In the genomic region with DNA sequence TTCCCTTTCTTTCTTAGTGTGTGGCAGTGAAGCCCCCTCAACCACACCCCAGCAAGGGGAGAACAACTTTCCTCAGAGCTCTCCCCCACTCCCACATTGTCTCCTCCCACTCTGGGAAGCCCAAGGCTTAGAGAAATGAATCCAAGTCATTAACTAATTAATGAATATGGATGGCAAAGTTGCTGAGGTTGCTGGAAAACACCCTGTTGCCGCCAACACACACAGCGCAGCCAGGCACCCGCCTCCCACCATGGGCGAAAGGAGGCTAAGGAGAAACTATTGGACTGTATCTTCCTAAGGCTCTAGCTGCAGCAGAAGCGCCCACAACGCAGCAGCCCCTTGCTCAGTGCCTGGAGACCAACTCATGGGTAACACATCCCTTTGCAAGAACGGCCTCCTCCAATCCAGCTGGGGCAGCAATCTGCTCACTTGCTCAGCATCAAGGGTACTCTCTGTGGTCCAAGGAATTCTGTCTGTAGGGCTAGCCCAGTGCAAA, we compare ENCODE assay signal across 8 cellular contexts. TPM values are rescaled to one million over a fixed set of nuclear protein-coding genes. Genes with fewer than 3 reads are reported as not detected.
DNase-seq lines count a peak whose midpoint lies in the region; ATAC-seq and TF ChIP-seq lines count a peak whose summit lies in the region.

No MANE protein-coding gene starts in this region.

- H3K27ac Mint-ChIP-seq in HFFc6 = no peak overlapping the region
- H3K27ac Mint-ChIP-seq in activated naive CD4-positive, alpha-beta T cell treated with anti-CD3 and anti-CD28 coated beads, Interleukin-2, amount 10 ng/mL, durations not matched to agents 7 days and 5 days = peak overlapping the region; percentile 95

- H3K27me3 Mint-ChIP-seq in HFFc6 (ENCODE audit: insufficient read depth) = peaks cover 7% of the 10 kb centered on the region; the same call in 1 of the 2 replicates
- H3K27me3 Mint-ChIP-seq in activated naive CD4-positive, alpha-beta T cell treated with anti-CD3 and anti-CD28 coated beads, Interleukin-2, amount 10 ng/mL, durations not matched to agents 7 days and 5 days = peaks cover 5% of the 10 kb centered on the region

- no peaks in the 10 kb centered on the region for H3K36me3 Mint-ChIP-seq in HFFc6 (ENCODE audit: low read depth)
- H3K36me3 Mint-ChIP-seq in activated naive CD4-positive, alpha-beta T cell treated with anti-CD3 and anti-CD28 coated beads, Interleukin-2, amount 10 ng/mL, durations not matched to agents 7 days and 5 days = peaks cover 3% of the 10 kb centered on the region

- no peaks in the 10 kb centered on the region for H3K79me2 ChIP-seq in DND-41 (ENCODE audit: insufficient read depth, low read length)

- H3K4me3 ChIP-seq in DND-41 (ENCODE audit: low read depth in 1 of 2, low read length in 2 of 2) (peak overlapping the region in 1 of 2 experiments; percentile 54; a peak in 2 of 4 replicates), mucosa of descending colon (no peak overlapping the region)

- H3K9me3 ChIP-seq in DND-41 (ENCODE audit: insufficient read depth, low read length, severe bottlenecking) (no peaks in the 10 kb centered on the region), mucosa of descending colon (no peaks in the 10 kb centered on the region)

- H3K27ac ChIP-seq in DND-41 (ENCODE audit: low read length) = no peak overlapping the region

- CTCF ChIA-PET in activated naive CD4-positive, alpha-beta T cell treated with anti-CD3 and anti-CD28 coated beads, Interleukin-2, amount 10 ng/mL, durations not matched to agents 7 days and 5 days (lab: Charles Lee) = interaction anchor here (1.2 to 2.3 kb wide), 4 partner anchors 22 to 82 kb away, joined by 4 to 13 read pairs (median 7); partner anchors contain the start of gene TSC22D3

- peak overlapping the region; percentile 45; the same call in 1 of the 2 replicates for H3K9ac ChIP-seq in DND-41 (ENCODE audit: low read depth, low read length)

- H4K20me1 ChIP-seq in DND-41 (ENCODE audit: insufficient read depth, low read length) = no peaks in the 10 kb centered on the region

- no peak for DNase-seq in DND-41
- no peak for DNase-seq in HFFc6
- no peak for DNase-seq in activated naive CD4-positive, alpha-beta T cell treated with anti-CD3 and anti-CD28 coated beads, Interleukin-2, amount 10 ng/mL, durations not matched to agents 7 days and 5 days
- peak in 1 of 3 donors; percentile 33 for DNase-seq in mucosa of descending colon
- no peak for DNase-seq in NCI-H2171 treated with DMSO at 0.1 percent for 48 hours (lab: John Stamatoyannopoulos, UW)
- no peak for DNase-seq in AG08396 (ENCODE audit: low spot score)
- no peak for DNase-seq in NCI-H69 (lab: John Stamatoyannopoulos, UW)

- intact Hi-C loops in mucosa of descending colon (cut with DNase I, micrococcal nuclease) = no loop called here

- ATAC-seq in DND-41 (ENCODE audit: insufficient read depth, low read depth) (peak; percentile 39), mucosa of descending colon (peak; percentile 4), HG03025 (IDR thresholded peaks at IDR 0.05; ENCODE audit: low FRiP score, unreplicated experiment) (no peak)

- H3K27me3 ChIP-seq in DND-41 (ENCODE audit: insufficient read depth, low read length, poor library complexity) = no peaks in the 10 kb centered on the region

- peak overlapping the region; percentile 65 for H3K4me2 ChIP-seq in DND-41 (ENCODE audit: insufficient read depth, low read length)

- peak overlapping the region; percentile 65; the same call in 1 of the 2 replicates for H2AFZ ChIP-seq in DND-41 (ENCODE audit: low read depth, low read length)

- TF ChIP-seq CTCF in DND-41 (IDR thresholded peaks at IDR 0.05; ENCODE audit: borderline replicate concordance, extremely low read depth, low read length, poor library complexity, severe bottlenecking) = no peak
- TF ChIP-seq CTCF in HFFc6 (IDR thresholded peaks at IDR 0.05) = no peak
- TF ChIP-seq CTCF in mucosa of descending colon (IDR thresholded peaks at IDR 0.05) = no peak

- peaks cover 21% of the 10 kb centered on the region for H3K4me1 Mint-ChIP-seq in HFFc6 (ENCODE audit: low read depth)
- peaks cover 32% of the 10 kb centered on the region for H3K4me1 Mint-ChIP-seq in activated naive CD4-positive, alpha-beta T cell treated with anti-CD3 and anti-CD28 coated beads, Interleukin-2, amount 10 ng/mL, durations not matched to agents 7 days and 5 days

- peaks cover 28% of the 10 kb centered on the region for H3K4me1 ChIP-seq in DND-41 (ENCODE audit: insufficient read depth, low read length)
- H3K4me1 ChIP-seq in mucosa of descending colon (ENCODE audit: low read depth) = peaks cover 24% of the 10 kb centered on the region

- no peaks in the 10 kb centered on the region for H3K9me3 Mint-ChIP-seq in HFFc6
- no peaks in the 10 kb centered on the region for H3K9me3 Mint-ChIP-seq in activated naive CD4-positive, alpha-beta T cell treated with anti-CD3 and anti-CD28 coated beads, Interleukin-2, amount 10 ng/mL, durations not matched to agents 7 days and 5 days

- peak overlapping the region; percentile 74 for H3K4me3 Mint-ChIP-seq in HFFc6
- H3K4me3 Mint-ChIP-seq in activated naive CD4-positive, alpha-beta T cell treated with anti-CD3 and anti-CD28 coated beads, Interleukin-2, amount 10 ng/mL, durations not matched to agents 7 days and 5 days = peak overlapping the region; percentile 71

- no peaks in the 10 kb centered on the region for H3K36me3 ChIP-seq in DND-41 (ENCODE audit: insufficient read depth, low read length)
- H3K36me3 ChIP-seq in mucosa of descending colon (ENCODE audit: low read depth) = no peaks in the 10 kb centered on the region

RNA-seq across cellular contexts. Expression of gene TSC22D3, which starts 34.2 kb away (rescaled TPM):
- total RNA-seq in HFFc6 (2021; fragmentation: NEBNext Ultra II Directional; extraction: Animal tissue kit (Norgen Biotek cat#: 25700)) = 10 to 100 TPM; 11.0 to 17.8 (median 12.2) TPM
- 100 to 1,000 TPM in 1 of 3 donors, 10 to 100 TPM in 2; 14.1 to 118 (median 64.7) TPM for total RNA-seq in mucosa of descending colon

RNA-seq across cellular contexts. Expression of gene NCBP2L, which starts 36.2 kb away (rescaled TPM):
- not detected for total RNA-seq in HFFc6 (2021; fragmentation: NEBNext Ultra II Directional; extraction: Animal tissue kit (Norgen Biotek cat#: 25700))
- not detected for total RNA-seq in mucosa of descending colon
